ENCODE assay signal across 1 cellular context in the genomic region with DNA sequence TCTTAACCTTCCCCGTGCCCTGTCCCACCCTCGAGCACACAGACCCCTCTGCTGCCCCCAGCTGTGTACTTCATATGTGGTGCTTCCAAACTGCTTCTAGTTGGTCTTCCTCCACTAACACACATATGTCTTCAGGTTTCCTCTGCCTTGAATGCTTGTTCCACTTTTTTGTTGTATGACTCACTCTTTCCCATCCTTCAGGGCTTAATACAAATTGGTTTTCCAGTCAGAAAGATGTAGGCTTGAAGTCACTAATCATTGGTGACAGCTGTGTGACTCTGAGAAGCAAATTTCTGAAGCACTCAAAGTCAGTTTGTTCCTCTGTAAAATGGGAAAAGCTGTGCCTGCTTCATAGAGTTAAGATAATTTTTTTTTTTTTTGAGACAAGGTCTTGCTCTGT.
TF ChIP-seq lines count a peak whose summit lies in the region.

No MANE protein-coding gene starts in this region.

TF ChIP-seq in WTC11, 78 proteins besides CTCF, POLR2A, EP300 and RAD21 (continued from another document):
- TF ChIP-seq, protein P1, sequence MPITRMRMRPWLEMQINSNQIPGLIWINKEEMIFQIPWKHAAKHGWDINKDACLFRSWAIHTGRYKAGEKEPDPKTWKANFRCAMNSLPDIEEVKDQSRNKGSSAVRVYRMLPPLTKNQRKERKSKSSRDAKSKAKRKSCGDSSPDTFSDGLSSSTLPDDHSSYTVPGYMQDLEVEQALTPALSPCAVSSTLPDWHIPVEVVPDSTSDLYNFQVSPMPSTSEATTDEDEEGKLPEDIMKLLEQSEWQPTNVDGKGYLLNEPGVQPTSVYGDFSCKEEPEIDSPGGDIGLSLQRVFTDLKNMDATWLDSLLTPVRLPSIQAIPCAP (CRISPR knock-in tag; IDR thresholded peaks at IDR 0.05): no peak
- TF ChIP-seq HMGA2 (CRISPR knock-in tag; IDR thresholded peaks at IDR 0.05) (no peak), ZNF396 (CRISPR knock-in tag; IDR thresholded peaks at IDR 0.05; ENCODE audit: borderline replicate concordance) (no peak)
- TF ChIP-seq, protein P2, sequence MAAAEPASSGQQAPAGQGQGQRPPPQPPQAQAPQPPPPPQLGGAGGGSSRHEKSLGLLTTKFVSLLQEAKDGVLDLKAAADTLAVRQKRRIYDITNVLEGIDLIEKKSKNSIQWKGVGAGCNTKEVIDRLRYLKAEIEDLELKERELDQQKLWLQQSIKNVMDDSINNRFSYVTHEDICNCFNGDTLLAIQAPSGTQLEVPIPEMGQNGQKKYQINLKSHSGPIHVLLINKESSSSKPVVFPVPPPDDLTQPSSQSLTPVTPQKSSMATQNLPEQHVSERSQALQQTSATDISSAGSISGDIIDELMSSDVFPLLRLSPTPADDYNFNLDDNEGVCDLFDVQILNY (CRISPR knock-in tag; IDR thresholded peaks at IDR 0.05): no peak
